Comparison of ENCODE assay signal across 21 cellular contexts in the genomic region with DNA sequence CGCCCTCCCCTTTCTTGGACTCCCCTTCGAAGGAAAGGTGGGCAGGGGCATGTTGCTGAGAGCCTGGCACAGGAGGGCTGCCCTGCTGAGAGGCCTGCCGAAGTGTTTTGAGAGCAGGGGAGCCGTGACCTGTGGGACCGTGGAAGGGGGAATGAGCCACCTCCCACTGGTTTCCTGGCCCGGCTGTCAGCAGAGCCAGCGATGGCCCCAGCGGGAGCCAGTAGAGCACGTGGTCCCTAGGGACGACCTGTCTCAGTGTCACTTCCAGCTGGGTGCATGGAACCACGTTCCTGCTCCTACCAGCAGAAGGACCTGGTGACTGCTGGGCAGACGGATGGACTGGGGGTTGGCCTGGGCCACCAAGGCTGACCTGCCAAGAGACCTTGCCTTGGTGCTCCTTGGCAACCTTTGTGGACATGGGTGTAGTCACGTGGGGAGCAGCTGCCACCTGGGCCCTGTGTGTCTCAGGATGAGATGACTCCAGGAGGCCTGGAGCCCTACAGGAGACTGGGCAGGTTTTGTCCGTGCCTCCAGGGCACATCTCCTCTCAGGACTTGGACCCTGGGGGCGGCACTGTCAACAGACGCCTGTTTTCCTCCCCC.
"Had no signal": no experiment of that assay in that cellular context is flagged by ENCODE, and none has a peak within 500 bp of the region (broad histone marks: within the 10 kb centered on the region; RNA-seq: fewer than 3 reads in every experiment).

No MANE protein-coding gene starts in this region.

- H3K4me1 ChIP-seq: ascending aorta, breast epithelium had no signal

- H3K9me3 ChIP-seq: ascending aorta, breast epithelium, thoracic aorta, upper lobe of right lung had no signal

- H3K27me3 ChIP-seq: ascending aorta, breast epithelium, upper lobe of right lung had no signal

- H3K27ac Mint-ChIP-seq: activated CD4-positive, alpha-beta memory T cell treated with anti-CD3 and anti-CD28 coated beads for 36 hours; activated CD4-positive, alpha-beta T cell treated with anti-CD3 and anti-CD28 coated beads for 36 hours; activated CD8-positive, alpha-beta memory T cell treated with anti-CD3 and anti-CD28 coated beads, Interleukin-2, amount 10 ng/mL, durations not matched to agents 7 days and 5 days; activated naive CD4-positive, alpha-beta T cell treated with anti-CD3 and anti-CD28 coated beads for 36 hours; activated naive CD8-positive, alpha-beta T cell treated with anti-CD3 and anti-CD28 coated beads, Interleukin-2, amount 50 U/mL, for 24 hours; activated T-helper 2 cell treated with anti-CD3 and anti-CD28 coated beads, Interferon-gamma antibody, Interleukin-2, Interleukin-4, amounts not matched to agents 10 μg/mL and 5 μg/mL and 100 μg/mL, durations not matched to agents 14 hours and 24 hours and 36 hours; nephron progenitor cell; progenitor cell of endocrine pancreas had no signal

- H3K27ac ChIP-seq: ascending aorta, breast epithelium, epithelial cell of prostate, thoracic aorta, upper lobe of right lung, WERI-Rb-1 had no signal

- H3K4me3 Mint-ChIP-seq: activated CD4-positive, alpha-beta memory T cell treated with anti-CD3 and anti-CD28 coated beads for 36 hours; activated CD4-positive, alpha-beta T cell treated with anti-CD3 and anti-CD28 coated beads for 36 hours; activated CD8-positive, alpha-beta memory T cell treated with anti-CD3 and anti-CD28 coated beads, Interleukin-2, amount 10 ng/mL, durations not matched to agents 7 days and 5 days; activated naive CD4-positive, alpha-beta T cell treated with anti-CD3 and anti-CD28 coated beads for 36 hours; activated naive CD8-positive, alpha-beta T cell treated with anti-CD3 and anti-CD28 coated beads, Interleukin-2, amount 50 U/mL, for 24 hours; nephron progenitor cell had no signal

- H3K36me3 Mint-ChIP-seq: activated CD4-positive, alpha-beta memory T cell treated with anti-CD3 and anti-CD28 coated beads for 36 hours; activated CD8-positive, alpha-beta memory T cell treated with anti-CD3 and anti-CD28 coated beads, Interleukin-2, amount 10 ng/mL, durations not matched to agents 7 days and 5 days had no signal

- ATAC-seq: activated CD4-positive, alpha-beta T cell treated with anti-CD3 and anti-CD28 coated beads for 36 hours; activated CD8-positive, alpha-beta memory T cell treated with anti-CD3 and anti-CD28 coated beads, Interleukin-2, amount 10 ng/mL, durations not matched to agents 7 days and 5 days; activated naive CD8-positive, alpha-beta T cell treated with anti-CD3 and anti-CD28 coated beads, Interleukin-2, amount 50 U/mL, for 24 hours; right cardiac atrium; upper lobe of right lung had no signal

- H3K9me3 Mint-ChIP-seq: activated CD4-positive, alpha-beta memory T cell treated with anti-CD3 and anti-CD28 coated beads for 36 hours; activated naive CD4-positive, alpha-beta T cell treated with anti-CD3 and anti-CD28 coated beads for 36 hours; activated naive CD8-positive, alpha-beta T cell treated with anti-CD3 and anti-CD28 coated beads, Interleukin-2, amount 50 U/mL, for 24 hours; activated T-helper 2 cell treated with anti-CD3 and anti-CD28 coated beads, Interferon-gamma antibody, Interleukin-2, Interleukin-4, amounts not matched to agents 10 μg/mL and 5 μg/mL and 100 μg/mL, durations not matched to agents 14 hours and 24 hours and 36 hours; nephron progenitor cell had no signal

- H3K27me3 Mint-ChIP-seq: activated CD4-positive, alpha-beta memory T cell treated with anti-CD3 and anti-CD28 coated beads for 36 hours; activated CD4-positive, alpha-beta T cell treated with anti-CD3 and anti-CD28 coated beads for 36 hours; activated CD8-positive, alpha-beta memory T cell treated with anti-CD3 and anti-CD28 coated beads, Interleukin-2, amount 10 ng/mL, durations not matched to agents 7 days and 5 days; activated naive CD8-positive, alpha-beta T cell treated with anti-CD3 and anti-CD28 coated beads, Interleukin-2, amount 50 U/mL, for 24 hours had no signal

- H3K36me3 ChIP-seq: ascending aorta, breast epithelium, thoracic aorta, upper lobe of right lung, WERI-Rb-1 had no signal

- H3K4me3 ChIP-seq: ascending aorta, breast epithelium, skin epidermis, thoracic aorta, upper lobe of right lung had no signal

- DNase-seq: activated CD4-positive, alpha-beta memory T cell treated with anti-CD3 and anti-CD28 coated beads for 36 hours; activated CD4-positive, alpha-beta T cell treated with anti-CD3 and anti-CD28 coated beads for 36 hours; activated CD8-positive, alpha-beta memory T cell treated with anti-CD3 and anti-CD28 coated beads, Interleukin-2, amount 10 ng/mL, durations not matched to agents 7 days and 5 days; activated naive CD4-positive, alpha-beta T cell treated with anti-CD3 and anti-CD28 coated beads for 36 hours; activated naive CD8-positive, alpha-beta T cell treated with anti-CD3 and anti-CD28 coated beads, Interleukin-2, amount 50 U/mL, for 24 hours; activated T-cell treated with anti-CD3 and anti-CD28 coated beads, Interleukin-2, amount 50 U/mL, for 1 hour; cerebellar nuclear complex; head of caudate nucleus; nephron progenitor cell; right cardiac atrium; stimulated activated CD4-positive, alpha-beta T cell treated with anti-CD3 and anti-CD28 coated beads, Interleukin-15, amount 100 ng/mL, for 24 hours; stimulated activated CD4-positive, alpha-beta T cell treated with anti-CD3 and anti-CD28 coated beads, Interleukin-4, amount 100 ng/mL, for 24 hours; upper lobe of right lung; WERI-Rb-1 had no signal
